ENCODE assay signal across 8 cellular contexts in genomic region chr12:94545937-94546771, GRCh38.
DNase-seq lines count a peak whose midpoint lies in the region; ATAC-seq and TF ChIP-seq lines count a peak whose summit lies in the region.

No MANE protein-coding gene starts in this region.

- peaks cover 2% of the 10 kb centered on the region for H3K27me3 Mint-ChIP-seq in chondrocyte (ENCODE audit: low read depth)

- intact Hi-C loops in left colon (cut with DNase I, micrococcal nuclease) (loop anchor here in 1 of 2 donors (5.0 kb wide), 1 partner anchor 216 kb away; no protein-coding TSS in a partner anchor), tibial artery (cut with DNase I; ENCODE audit: low total_unique reads) (loop anchor here (5.0 kb wide), 1 partner anchor 221 kb away; no protein-coding TSS in a partner anchor)

- H3K4me3 Mint-ChIP-seq in chondrocyte (ENCODE audit: unreplicated experiment) = no peak overlapping the region

- ATAC-seq in left colon = peak; percentile 98
- no peak for ATAC-seq in HG02970 (IDR thresholded peaks at IDR 0.05; ENCODE audit: low FRiP score, unreplicated experiment)
- no peak for ATAC-seq in GM18520 (IDR thresholded peaks at IDR 0.05; ENCODE audit: unreplicated experiment)

- no peak overlapping the region for H3K27ac ChIP-seq in tibial artery

- H3K27ac Mint-ChIP-seq in chondrocyte (ENCODE audit: unreplicated experiment) = no peak overlapping the region

- no peaks in the 10 kb centered on the region for H3K9me3 ChIP-seq in tibial artery

- no peaks in the 10 kb centered on the region for H3K36me3 Mint-ChIP-seq in chondrocyte (ENCODE audit: low read depth)

- TF ChIP-seq CTCF in chondrocyte (IDR thresholded peaks at IDR 0.05) (peak; percentile 85), tibial artery (IDR thresholded peaks at IDR 0.05) (peak; percentile 63 to 71)

- no peaks in the 10 kb centered on the region for H3K36me3 ChIP-seq in tibial artery

- no peaks in the 10 kb centered on the region for H3K27me3 ChIP-seq in tibial artery

- CTCF ChIA-PET in HEK293T (lab: Yijun Ruan, JAX) = interaction anchor here (0.7 to 1.5 kb wide), 5 partner anchors 216 to 396 kb away, joined by 3 to 6 read pairs (median 4); no protein-coding TSS in a partner anchor

- no peaks in the 10 kb centered on the region for H3K4me1 ChIP-seq in tibial artery

- DNase-seq in GM03348 (ENCODE audit: low spot score) (peak; percentile 65), HEK293T (ENCODE audit: extremely low spot score) (peak; percentile 69), NCI-H69 (lab: John Stamatoyannopoulos, UW) (peak; percentile 66), chondrocyte (ENCODE audit: low spot score) (no peak), left colon (peak; percentile 57 to 60), tibial artery (no peak)

- POLR2A ChIA-PET in HEK293T (lab: Yijun Ruan, JAX) = no interaction called here

- no peaks in the 10 kb centered on the region for H3K9me3 Mint-ChIP-seq in chondrocyte (ENCODE audit: low read depth)

- no peak overlapping the region for H3K4me3 ChIP-seq in tibial artery

- H3K4me1 Mint-ChIP-seq in chondrocyte (ENCODE audit: low read depth) = no peaks in the 10 kb centered on the region

TF ChIP-seq in HEK293T, 16 proteins besides CTCF, POLR2A, EP300 and RAD21:
- TF ChIP-seq FOXA1 (IDR thresholded peaks at IDR 0.05) (no peak), L3MBTL2 (conservative IDR thresholded peaks at IDR 0.05) (peak; percentile 46)

Comparison
In these comparisons a context has a peak if more than half of its experiments do, and no peak if none do; other contexts are left out.
1. DNase-seq: peak in GM03348 (single experiment), HEK293T (single experiment), NCI-H69 (single experiment) and left colon (2 of 2); none in chondrocyte (single experiment) and tibial artery (0 of 2).